ENCODE assay signal across 2 cellular contexts in the genomic region with DNA sequence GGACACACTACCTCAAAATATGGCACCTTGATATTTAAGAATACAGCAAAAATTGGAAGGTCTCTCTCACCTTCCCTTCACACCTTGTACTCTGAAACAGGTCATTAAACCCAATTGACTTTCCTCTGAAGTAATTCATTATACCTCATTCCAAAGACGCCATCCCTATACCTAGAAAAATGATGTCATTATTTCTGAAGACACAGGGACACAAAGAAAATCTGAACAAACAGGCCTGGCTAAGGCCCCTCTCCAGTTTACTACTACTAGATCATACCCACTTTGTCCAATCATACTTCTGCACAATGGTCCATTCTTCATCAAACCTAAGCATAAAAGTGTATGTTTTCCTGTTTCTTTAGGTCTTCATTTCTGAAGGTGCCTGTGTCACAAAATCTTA.
TF ChIP-seq lines count a peak whose summit lies in the region.

No MANE protein-coding gene starts in this region.

TF ChIP-seq in HepG2, 621 proteins besides CTCF, POLR2A, EP300 and RAD21:
- TF ChIP-seq ATF7 (IDR thresholded peaks at IDR 0.05), result peak; percentile 81
- TF ChIP-seq ATF7 (CRISPR knock-in tag; IDR thresholded peaks at IDR 0.05), result no peak
- TF ChIP-seq ZNF776 (CRISPR knock-in tag; IDR thresholded peaks at IDR 0.05), result no peak
TF ChIP-seq in HepG2: peak in this region for 1.

TF ChIP-seq in HEK293, 187 proteins besides CTCF, POLR2A, EP300 and RAD21:
- TF ChIP-seq ZNF76 (tag by site-specific recombination; IDR thresholded peaks at IDR 0.05; ENCODE audit: borderline replicate concordance, low read depth), result no peak
- no peak for TF ChIP-seq ZNF404 (tag by site-specific recombination; IDR thresholded peaks at IDR 0.05)
- TF ChIP-seq, protein P1, sequence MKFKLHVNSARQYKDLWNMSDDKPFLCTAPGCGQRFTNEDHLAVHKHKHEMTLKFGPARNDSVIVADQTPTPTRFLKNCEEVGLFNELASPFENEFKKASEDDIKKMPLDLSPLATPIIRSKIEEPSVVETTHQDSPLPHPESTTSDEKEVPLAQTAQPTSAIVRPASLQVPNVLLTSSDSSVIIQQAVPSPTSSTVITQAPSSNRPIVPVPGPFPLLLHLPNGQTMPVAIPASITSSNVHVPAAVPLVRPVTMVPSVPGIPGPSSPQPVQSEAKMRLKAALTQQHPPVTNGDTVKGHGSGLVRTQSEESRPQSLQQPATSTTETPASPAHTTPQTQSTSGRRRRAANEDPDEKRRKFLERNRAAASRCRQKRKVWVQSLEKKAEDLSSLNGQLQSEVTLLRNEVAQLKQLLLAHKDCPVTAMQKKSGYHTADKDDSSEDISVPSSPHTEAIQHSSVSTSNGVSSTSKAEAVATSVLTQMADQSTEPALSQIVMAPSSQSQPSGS (tag by site-specific recombination; IDR thresholded peaks at IDR 0.05; ENCODE audit: low read depth), result 0 out of 2 replicates have a peak, but pooled peaks have one; percentile 49
- TF ChIP-seq ZNF221 (tag by site-specific recombination; IDR thresholded peaks at IDR 0.05; ENCODE audit: borderline replicate concordance), result no peak
- no peak for TF ChIP-seq ZNF391 (tag by site-specific recombination; IDR thresholded peaks at IDR 0.05; ENCODE audit: borderline replicate concordance, low read depth)
- TF ChIP-seq ZNF416 (tag by site-specific recombination; IDR thresholded peaks at IDR 0.05), result no peak
